ENCODE assay signal across 11 cellular contexts in the genomic region with DNA sequence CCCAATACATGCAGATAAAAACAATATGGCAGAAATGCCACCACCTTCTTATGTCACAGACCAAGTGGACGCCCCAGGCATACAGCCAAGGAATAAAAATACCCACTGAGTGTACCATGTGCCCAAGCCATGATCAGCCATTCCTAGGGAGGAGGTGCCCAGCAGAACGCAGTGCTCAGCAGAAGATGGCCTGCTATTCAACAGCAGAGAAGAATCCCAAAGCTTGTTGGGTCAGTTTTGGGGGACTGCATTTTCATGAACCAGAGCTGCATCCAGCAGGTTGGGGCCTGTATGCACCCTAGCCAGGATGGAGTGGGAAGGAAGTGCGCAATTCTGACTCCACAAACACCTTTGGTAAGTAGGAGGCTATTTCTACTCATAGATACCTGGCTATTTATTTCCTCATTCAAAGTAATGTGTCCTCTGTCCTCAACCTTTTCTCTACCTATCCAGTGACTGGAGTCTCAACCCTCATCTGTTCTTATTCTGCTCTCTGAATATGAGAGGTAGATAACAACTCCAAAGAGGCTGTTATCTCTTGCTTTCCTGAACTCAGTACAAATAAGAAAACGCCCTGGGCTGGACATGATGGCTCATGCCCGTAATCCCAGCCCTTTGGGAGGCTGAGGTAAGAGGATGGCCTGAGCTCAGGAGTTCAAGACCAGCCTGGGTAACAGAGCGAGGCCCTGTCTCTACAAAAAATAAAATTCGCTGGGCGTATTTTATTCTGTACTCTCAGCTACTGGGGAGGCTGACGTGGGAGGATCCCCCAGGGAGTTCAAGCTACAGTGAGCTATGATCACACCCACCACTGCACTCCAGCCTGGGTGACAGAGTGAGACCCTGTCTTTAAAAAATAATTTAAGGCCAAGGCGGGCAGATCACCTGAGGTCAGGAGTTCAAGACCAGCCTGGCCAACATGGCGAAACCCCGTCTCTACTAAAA. TPM values are rescaled to one million over a fixed set of nuclear protein-coding genes. Genes with fewer than 3 reads are reported as not detected.
DNase-seq lines count a peak whose midpoint lies in the region; ATAC-seq and TF ChIP-seq lines count a peak whose summit lies in the region.
"Had no signal": no experiment of that assay in that cellular context is flagged by ENCODE, and none has a peak within 500 bp of the region (broad histone marks: within the 10 kb centered on the region; RNA-seq: fewer than 3 reads in every experiment).

No MANE protein-coding gene starts in this region.

- TF ChIP-seq CTCF in cardiac muscle cell (IDR thresholded peaks at IDR 0.05; ENCODE audit: low read depth, low read length) = no peak

- peak overlapping the region; percentile 19 for H3K27ac ChIP-seq in cardiac muscle cell

- no peaks in the 10 kb centered on the region for H3K36me3 ChIP-seq in cardiac muscle cell
- no peaks in the 10 kb centered on the region for H3K36me3 ChIP-seq in skeletal muscle satellite cell (ENCODE audit: insufficient read depth, low read length)
- H3K36me3 ChIP-seq: gastroesophageal sphincter had no signal

- H3K4me3 ChIP-seq in cardiac muscle cell (no peak overlapping the region), skeletal muscle satellite cell (ENCODE audit: low read length) (peak overlapping the region; percentile 43)
- H3K4me3 ChIP-seq: gastroesophageal sphincter had no signal

- H3K9ac ChIP-seq in skeletal muscle satellite cell (ENCODE audit: low read depth, low read length) = no peak overlapping the region

- in situ Hi-C loops in G401 (cut with HindIII; ENCODE audit: low sequenced_read_pairs) = no loop called here
- in situ Hi-C loops in SK-MEL-5 (cut with HindIII; ENCODE audit: low pct_unique_long_range_greater_than_20kb, low sequenced_read_pairs) = no loop called here

- no peak for ATAC-seq in HG03135 (IDR thresholded peaks at IDR 0.05; ENCODE audit: unreplicated experiment)
- no peak for ATAC-seq in HG02678 (IDR thresholded peaks at IDR 0.05; ENCODE audit: unreplicated experiment)

- H3K27me3 ChIP-seq in cardiac muscle cell (no peaks in the 10 kb centered on the region), skeletal muscle satellite cell (ENCODE audit: control insufficient read depth, insufficient read depth, low read length) (no peaks in the 10 kb centered on the region)
- H3K27me3 ChIP-seq: gastroesophageal sphincter had no signal

- no peaks in the 10 kb centered on the region for H3K9me3 ChIP-seq in cardiac muscle cell (ENCODE audit: low read depth)
- H3K9me3 ChIP-seq in skeletal muscle satellite cell (replicated peaks; ENCODE audit: low read length) = no peaks in the 10 kb centered on the region
- H3K9me3 ChIP-seq: gastroesophageal sphincter had no signal

- DNase-seq in G401 (ENCODE audit: low spot score) = peak; percentile 24
- DNase-seq in SK-MEL-5 (ENCODE audit: low read depth, low spot score) = peak; percentile 68
- DNase-seq in cardiac muscle cell (ENCODE audit: low read depth in 1 of 2, low spot score in 1 of 2) = no peak
- DNase-seq in NCI-H1092 treated with DMSO at 0.1 percent for 48 hours (lab: John Stamatoyannopoulos, UW) = no peak
- DNase-seq in stimulated activated CD4-positive, alpha-beta T cell treated with anti-CD3 and anti-CD28 coated beads, Interleukin-4, amount 100 ng/mL, for 1 hour = no peak
- DNase-seq: activated naive CD8-positive, alpha-beta T cell treated with anti-CD3 and anti-CD28 coated beads for 36 hours; NCI-H2171 treated with DMSO at 0.1 percent for 48 hours had no signal

- H3K4me1 ChIP-seq in cardiac muscle cell (ENCODE audit: low read depth) (peaks cover 16% of the 10 kb centered on the region), skeletal muscle satellite cell (ENCODE audit: control insufficient read depth, insufficient read depth, low read length) (peaks cover 41% of the 10 kb centered on the region)

- H3K4me2 ChIP-seq in skeletal muscle satellite cell (ENCODE audit: low read length) = peak overlapping the region; percentile 52

RNA-seq across cellular contexts. Expression of gene PLEKHM2, which starts 2.5 kb away (rescaled TPM):
- total RNA-seq in G401 (2014; rRNA removed; shearing (Covaris generic)) = 46.1 and 47.5 TPM in 2 replicates
- 37.6 TPM in 2 replicates for total RNA-seq in SK-MEL-5 (2014; rRNA removed; shearing (Covaris generic))
- 73.9 and 86.0 TPM in 2 replicates for polyA plus RNA-seq in SK-MEL-5 (2015; cell fraction: cytosol; rRNA removed)
- polyA plus RNA-seq in SK-MEL-5 (2015; cell fraction: nucleus; rRNA removed) = 178 and 181 TPM in 2 replicates
- 71.9 and 99.8 TPM in 2 replicates for total RNA-seq in cardiac muscle cell
- 56.8 and 68.3 TPM in 2 replicates for polyA plus RNA-seq in cardiac muscle cell
- 47.6 and 56.3 TPM in 2 replicates for total RNA-seq in skeletal muscle satellite cell (2012; rRNA removed)

RNA-seq across cellular contexts. Expression of gene SLC25A34, which starts 54.4 kb away (rescaled TPM):
- total RNA-seq in G401 (2014; rRNA removed; shearing (Covaris generic)) = 0.75 TPM in 1 of 2 replicates, not detected in the other
- 0.40 and 1.3 TPM in 2 replicates for total RNA-seq in SK-MEL-5 (2014; rRNA removed; shearing (Covaris generic))
- 0.09 and 0.21 TPM in 2 replicates for polyA plus RNA-seq in SK-MEL-5 (2015; cell fraction: cytosol; rRNA removed)
- polyA plus RNA-seq in SK-MEL-5 (2015; cell fraction: nucleus; rRNA removed) = 2.7 and 3.1 TPM in 2 replicates
- total RNA-seq in cardiac muscle cell = 6.7 and 6.9 TPM in 2 replicates
- polyA plus RNA-seq in cardiac muscle cell = 1.8 and 2.0 TPM in 2 replicates
- total RNA-seq in skeletal muscle satellite cell (2012; rRNA removed) = 0.44 and 1.5 TPM in 2 replicates

Comparison
In these comparisons a context has a peak if more than half of its experiments do, and no peak if none do; other contexts are left out.
1. DNase-seq: peak in G401 (single experiment) and SK-MEL-5 (single experiment); none in cardiac muscle cell (0 of 2), NCI-H1092 treated with DMSO at 0.1 percent for 48 hours (single experiment) and stimulated activated CD4-positive, alpha-beta T cell treated with anti-CD3 and anti-CD28 coated beads, Interleukin-4, amount 100 ng/mL, for 1 hour (single experiment).